1 cellular context compared by ENCODE assay signal in the genomic region with DNA sequence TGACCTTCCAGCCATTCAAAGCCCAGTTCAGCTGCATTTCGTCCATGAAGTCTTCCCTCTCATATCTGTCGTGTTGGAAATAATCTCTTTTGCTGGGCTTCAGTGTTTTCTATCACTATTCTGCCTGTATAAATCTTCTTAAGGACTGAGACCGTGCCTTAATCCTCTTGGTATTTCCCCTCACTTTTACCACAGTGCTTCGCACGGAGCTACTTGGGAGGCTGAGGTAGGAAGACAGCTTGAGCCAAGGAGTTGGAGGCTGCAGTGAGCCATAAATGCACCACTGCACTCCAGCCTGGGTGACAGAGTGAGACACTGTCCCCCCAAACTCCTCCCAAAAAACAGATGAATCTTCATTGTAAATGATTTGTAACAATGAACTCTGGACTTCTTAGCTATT.
TF ChIP-seq lines count a peak whose summit lies in the region.

No MANE protein-coding gene starts in this region.

TF ChIP-seq in H1, 55 proteins besides CTCF, POLR2A, EP300 and RAD21:
- no peak for TF ChIP-seq RNF2 (IDR thresholded peaks at IDR 0.05; ENCODE audit: borderline replicate concordance, low read depth, low read length, missing control alignments, poor library complexity, severe bottlenecking)
- no peak for TF ChIP-seq HDAC6 (IDR thresholded peaks at IDR 0.05; ENCODE audit: low read depth, low read length)
- TF ChIP-seq CHD2 (IDR thresholded peaks at IDR 0.05; ENCODE audit: low read length) = no peak
- no peak for TF ChIP-seq KDM5A (IDR thresholded peaks at IDR 0.05; ENCODE audit: low read length)
- no peak for TF ChIP-seq EGR1 (IDR thresholded peaks at IDR 0.05; ENCODE audit: borderline replicate concordance, low read depth, low read length)
- TF ChIP-seq, protein P1, sequence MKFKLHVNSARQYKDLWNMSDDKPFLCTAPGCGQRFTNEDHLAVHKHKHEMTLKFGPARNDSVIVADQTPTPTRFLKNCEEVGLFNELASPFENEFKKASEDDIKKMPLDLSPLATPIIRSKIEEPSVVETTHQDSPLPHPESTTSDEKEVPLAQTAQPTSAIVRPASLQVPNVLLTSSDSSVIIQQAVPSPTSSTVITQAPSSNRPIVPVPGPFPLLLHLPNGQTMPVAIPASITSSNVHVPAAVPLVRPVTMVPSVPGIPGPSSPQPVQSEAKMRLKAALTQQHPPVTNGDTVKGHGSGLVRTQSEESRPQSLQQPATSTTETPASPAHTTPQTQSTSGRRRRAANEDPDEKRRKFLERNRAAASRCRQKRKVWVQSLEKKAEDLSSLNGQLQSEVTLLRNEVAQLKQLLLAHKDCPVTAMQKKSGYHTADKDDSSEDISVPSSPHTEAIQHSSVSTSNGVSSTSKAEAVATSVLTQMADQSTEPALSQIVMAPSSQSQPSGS (IDR thresholded peaks at IDR 0.05; ENCODE audit: low read length) = no peak
- no peak for TF ChIP-seq BRCA1 (IDR thresholded peaks at IDR 0.05; ENCODE audit: low read depth, low read length)
